15 cellular contexts compared by ENCODE assay signal in the genomic region with DNA sequence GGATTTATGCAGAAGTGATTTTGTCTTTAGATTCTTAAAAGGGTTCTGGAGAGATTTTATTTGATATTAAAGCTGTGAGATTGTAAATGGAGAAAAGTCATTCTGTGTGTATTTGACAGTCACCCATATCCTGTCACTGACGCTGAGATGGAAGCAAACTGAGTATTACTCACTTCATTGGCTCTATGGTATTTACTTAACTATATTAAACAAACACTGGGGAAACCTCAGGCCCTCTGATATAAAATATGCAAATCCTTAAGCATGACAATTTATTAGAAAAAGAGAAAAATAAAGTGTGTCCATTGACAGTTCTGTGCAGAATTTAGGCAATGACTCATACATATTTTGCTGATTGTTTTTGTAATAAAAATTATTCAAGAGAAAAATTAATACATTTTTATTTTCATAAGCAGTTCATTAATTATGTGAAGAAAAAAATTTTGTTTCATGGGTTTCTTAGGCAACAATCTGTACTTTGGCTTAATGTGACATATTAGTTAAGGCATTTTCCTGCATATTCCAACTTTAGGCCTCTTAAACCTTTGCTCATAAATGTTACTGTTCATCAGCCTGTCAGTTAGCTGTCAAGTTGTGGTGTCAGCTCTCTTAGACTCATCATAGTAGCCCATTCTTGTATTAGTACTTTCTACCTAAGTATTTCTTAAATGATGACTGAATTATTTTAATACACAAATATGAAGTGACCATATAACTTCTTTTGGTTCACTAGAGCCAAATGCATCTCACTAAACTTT.
DNase-seq lines count a peak whose midpoint lies in the region; TF ChIP-seq lines count a peak whose summit lies in the region.
"Had no signal": no experiment of that assay in that cellular context is flagged by ENCODE, and none has a peak within 500 bp of the region (broad histone marks: within the 10 kb centered on the region; RNA-seq: fewer than 3 reads in every experiment).

No MANE protein-coding gene starts in this region.

- 17 to 23% methylated on average over 1 of the region's 1 CpG for WGBS in transverse colon (ENCODE audit: low coverage in 1 of 2), 2 donors

- H3K36me3 ChIP-seq in ACC112 (ENCODE audit: insufficient read depth, low read length) = no peaks in the 10 kb centered on the region
- H3K36me3 ChIP-seq in right atrium auricular region = no peaks in the 10 kb centered on the region
- H3K36me3 ChIP-seq in transverse colon = no peaks in the 10 kb centered on the region
- H3K36me3 ChIP-seq: gastrocnemius medialis, tibial nerve had no signal

- no peak for TF ChIP-seq EP300 in transverse colon (IDR thresholded peaks at IDR 0.05; ENCODE audit: low read depth)

- H3K27me3 ChIP-seq in ACC112 (ENCODE audit: insufficient read depth, low read length) (no peaks in the 10 kb centered on the region), right atrium auricular region (no peaks in the 10 kb centered on the region), transverse colon (no peaks in the 10 kb centered on the region)
- H3K27me3 ChIP-seq: gastrocnemius medialis, tibial nerve had no signal

- TF ChIP-seq POLR2A in transverse colon (IDR thresholded peaks at IDR 0.05) = no peak

- H3K27ac ChIP-seq in ACC112 (ENCODE audit: low read depth, low read length) (peak overlapping the region; percentile 31; the same call in 1 of the 2 replicates), right atrium auricular region (no peak overlapping the region), transverse colon (peak overlapping the region in 1 of 4 donors; percentile 9)
- H3K27ac ChIP-seq: gastrocnemius medialis, psoas muscle, tibial nerve had no signal

- no peaks in the 10 kb centered on the region for H3K79me2 ChIP-seq in ACC112 (ENCODE audit: control insufficient read depth, insufficient read depth, low read length, unreplicated experiment)

- H2AFZ ChIP-seq in ACC112 (ENCODE audit: low read length, unreplicated experiment) = no peak overlapping the region

- no peak overlapping the region for H3K4me3 ChIP-seq in ACC112 (ENCODE audit: low read depth, low read length)
- H3K4me3 ChIP-seq in right atrium auricular region = no peak overlapping the region
- H3K4me3 ChIP-seq in transverse colon = no peak overlapping the region
- H3K4me3 ChIP-seq: gastrocnemius medialis, GM12878, psoas muscle, tibial nerve had no signal

- DNase-seq in HT1080 (ENCODE audit: low read depth) (peak; percentile 55), amniotic epithelial cell (ENCODE audit: low read depth) (peak; percentile 38), hepatic stellate cell (ENCODE audit: low spot score) (peak; percentile 42), right atrium auricular region (ENCODE audit: low spot score) (no peak), HK-2 (ENCODE audit: unreplicated experiment) (no peak), GM10248 (ENCODE audit: extremely low spot score) (no peak), transverse colon (no peak)
- DNase-seq: activated CD4-positive, alpha-beta T cell treated with anti-CD3 and anti-CD28 coated beads for 1 hour; AML-193; gastrocnemius medialis; NCI-H2029 treated with DMSO at 0.1 percent for 48 hours; psoas muscle had no signal

- CTCF ChIA-PET in GM10248 (lab: Yijun Ruan, JAX) = no interaction called here

- TF ChIP-seq CTCF in right atrium auricular region (IDR thresholded peaks at IDR 0.05) = no peak
- TF ChIP-seq CTCF in GM10248 (IDR thresholded peaks at IDR 0.05; ENCODE audit: control extremely low read depth, extremely low read depth, low read depth, missing control alignments) = no peak
- TF ChIP-seq CTCF in transverse colon (IDR thresholded peaks at IDR 0.05) = no peak

- POLR2A ChIA-PET in GM10248 (lab: Yijun Ruan, JAX) = no interaction called here

- no peaks in the 10 kb centered on the region for H3K9me3 ChIP-seq in right atrium auricular region
- no peaks in the 10 kb centered on the region for H3K9me3 ChIP-seq in transverse colon
- H3K9me3 ChIP-seq: gastrocnemius medialis, psoas muscle, tibial nerve had no signal

- intact Hi-C loops in transverse colon (cut with DNase I; ENCODE audit: low total_unique reads) = no loop called here

- H3K4me1 ChIP-seq in ACC112 (ENCODE audit: control insufficient read depth, insufficient read depth, low read length, unreplicated experiment) (peaks cover 12% of the 10 kb centered on the region), right atrium auricular region (no peaks in the 10 kb centered on the region), transverse colon (peaks cover 4 to 33% (median 14%) of the 10 kb centered on the region in 4 donors)
- H3K4me1 ChIP-seq: gastrocnemius medialis, psoas muscle had no signal

- in situ Hi-C loops in transverse colon (cut with MboI; ENCODE audit: low pct_ligation_motif_present in 1 of 4, low pct_unique_long_range_greater_than_20kb in 1 of 4, low sequenced_read_pairs in 3 of 4) = no loop called here

Comparison
In these comparisons a context has a peak if more than half of its experiments do, and no peak if none do; other contexts are left out.
1. DNase-seq: peak in HT1080 (single experiment), amniotic epithelial cell (single experiment) and hepatic stellate cell (single experiment); none in right atrium auricular region (single experiment), HK-2 (single experiment), GM10248 (single experiment) and transverse colon (single experiment).